ENCODE assay signal across 16 cellular contexts in genomic region chr11:60477035-60477445, GRCh38. TPM values are rescaled to one million over a fixed set of nuclear protein-coding genes. Genes with fewer than 3 reads are reported as not detected.
DNase-seq lines count a peak whose midpoint lies in the region; ATAC-seq and TF ChIP-seq lines count a peak whose summit lies in the region.
"Had no signal": no experiment of that assay in that cellular context is flagged by ENCODE, and none has a peak within 500 bp of the region (broad histone marks: within the 10 kb centered on the region; RNA-seq: fewer than 3 reads in every experiment).

No MANE protein-coding gene starts in this region.

- no peaks in the 10 kb centered on the region for H3K27me3 ChIP-seq in MM.1S (replicated peaks; ENCODE audit: insufficient read depth, low read length)
- H3K27me3 ChIP-seq in Caco-2 (replicated peaks; ENCODE audit: control insufficient read depth, insufficient read depth, low read length) = no peaks in the 10 kb centered on the region

- peak; percentile 69 for DNase-seq in MM.1S
- DNase-seq in medulla oblongata (ENCODE audit: extremely low spot score) = peak; percentile 23
- DNase-seq in ecto neural progenitor cell (ENCODE audit: low spot score) = no peak
- no peak for DNase-seq in GM19240 (ENCODE audit: insufficient read length, low spot score)
- DNase-seq in Caco-2 = no peak
- no peak for DNase-seq in NCI-H1417 (lab: John Stamatoyannopoulos, UW)
- DNase-seq: activated CD8-positive, alpha-beta T cell treated with anti-CD3 and anti-CD28 coated beads for 36 hours; activated naive CD4-positive, alpha-beta T cell treated with anti-CD3 and anti-CD28 coated beads, Interleukin-2, amount 50 U/mL, for 16 hours; CD4-positive, CD25-positive, alpha-beta regulatory T cell; NCI-H2029; PC-3; stimulated activated CD4-positive, alpha-beta T cell treated with anti-CD3 and anti-CD28 coated beads, Interleukin-2, amount 100 ng/mL, for 48 hours had no signal

- TF ChIP-seq CTCF in MM.1S (IDR thresholded peaks at IDR 0.05; ENCODE audit: low read length) (no peak), Caco-2 (IDR thresholded peaks at IDR 0.05; ENCODE audit: insufficient read depth in 1 of 2, low read depth in 1 of 2, low read length in 1 of 2, severe bottlenecking in 1 of 2, unreplicated experiment in 1 of 2) (no peak)

- H3K4me2 ChIP-seq in MM.1S (ENCODE audit: low read depth, low read length) = peak overlapping the region; percentile 40

- no TSS peak for BruUV-seq in Caco-2 (replicated peaks; lab: Mats Ljungman, UMichigan)

- H2AFZ ChIP-seq in MM.1S (ENCODE audit: low read length) = no peak overlapping the region

- intact Hi-C loops in Caco-2 (cut with micrococcal nuclease; ENCODE audit: unreplicated experiment) = no loop called here

- H3K9me3 Mint-ChIP-seq in Caco-2 (ENCODE audit: unreplicated experiment) = no peaks in the 10 kb centered on the region
- H3K9me3 Mint-ChIP-seq: activated CD8-positive, alpha-beta T cell treated with anti-CD3 and anti-CD28 coated beads for 36 hours had no signal

- no peak overlapping the region for H3K27ac Mint-ChIP-seq in Caco-2 (ENCODE audit: unreplicated experiment)
- H3K27ac Mint-ChIP-seq: activated CD8-positive, alpha-beta T cell treated with anti-CD3 and anti-CD28 coated beads for 36 hours; CD4-positive, CD25-positive, alpha-beta regulatory T cell had no signal

- no peaks in the 10 kb centered on the region for H3K4me1 Mint-ChIP-seq in Caco-2 (ENCODE audit: low read depth, unreplicated experiment)
- H3K4me1 Mint-ChIP-seq: CD4-positive, CD25-positive, alpha-beta regulatory T cell had no signal

- H3K36me3 Mint-ChIP-seq in Caco-2 (ENCODE audit: insufficient read depth, unreplicated experiment) = no peaks in the 10 kb centered on the region
- H3K36me3 Mint-ChIP-seq: CD4-positive, CD25-positive, alpha-beta regulatory T cell had no signal

- H3K9me3 ChIP-seq in MM.1S (replicated peaks; ENCODE audit: insufficient read depth, low read length) = no peaks in the 10 kb centered on the region
- peaks cover 2% of the 10 kb centered on the region; the same call in 1 of the 2 replicates for H3K9me3 ChIP-seq in Caco-2

- H3K4me1 ChIP-seq in MM.1S (ENCODE audit: low read length) = peaks cover 23% of the 10 kb centered on the region
- H3K4me1 ChIP-seq in Caco-2 = no peaks in the 10 kb centered on the region

- H3K4me3 ChIP-seq in MM.1S (ENCODE audit: low read length) = peak overlapping the region; percentile 7; the same call in 1 of the 2 replicates
- H3K4me3 ChIP-seq in Caco-2 (ENCODE audit: low read depth, low read length) = no peak overlapping the region

- POLR2A ChIA-PET in Caco-2 (lab: Charles Lee) = no interaction called here

- H3K36me3 ChIP-seq in MM.1S (replicated peaks; ENCODE audit: insufficient read depth, low read length) (no peaks in the 10 kb centered on the region), Caco-2 (ENCODE audit: control insufficient read depth, insufficient read depth, low read length) (no peaks in the 10 kb centered on the region)

- CTCF ChIA-PET in Caco-2 (lab: Charles Lee) = no interaction called here

- no peaks in the 10 kb centered on the region for H3K79me2 ChIP-seq in MM.1S (ENCODE audit: low read length)

- ATAC-seq in GM18508 (IDR thresholded peaks at IDR 0.05; ENCODE audit: insufficient read depth, unreplicated experiment) = peak; percentile 75
- ATAC-seq in GM21723 (IDR thresholded peaks at IDR 0.05; ENCODE audit: unreplicated experiment) = peak; percentile 62
- ATAC-seq: activated CD8-positive, alpha-beta T cell treated with anti-CD3 and anti-CD28 coated beads for 36 hours; PC-3 had no signal

- peak overlapping the region; percentile 69 for H3K27ac ChIP-seq in MM.1S (ENCODE audit: low read length)

- H3K27me3 Mint-ChIP-seq in Caco-2 (ENCODE audit: insufficient read depth, unreplicated experiment) = peaks cover 17% of the 10 kb centered on the region

- no peak overlapping the region for H3K9ac ChIP-seq in MM.1S (ENCODE audit: low read length)

- H3K4me3 Mint-ChIP-seq in Caco-2 (ENCODE audit: unreplicated experiment) = no peak overlapping the region
- H3K4me3 Mint-ChIP-seq: activated CD8-positive, alpha-beta T cell treated with anti-CD3 and anti-CD28 coated beads for 36 hours; CD4-positive, CD25-positive, alpha-beta regulatory T cell had no signal

- H3K9me2 ChIP-seq in MM.1S (replicated peaks; ENCODE audit: insufficient read depth, low read length) = no peaks in the 10 kb centered on the region

- H4K20me1 ChIP-seq in MM.1S (ENCODE audit: insufficient read depth, low read length) = no peaks in the 10 kb centered on the region

- H3F3A ChIP-seq in MM.1S (ENCODE audit: insufficient read depth, low read length) = peaks cover 10% of the 10 kb centered on the region

RNA-seq across cellular contexts. Expression of gene MS4A12, which starts 15.5 kb away (rescaled TPM):
- not detected in 2 replicates for total RNA-seq in Caco-2 (2022)
- total RNA-seq: activated CD8-positive, alpha-beta T cell treated with anti-CD3 and anti-CD28 coated beads for 36 hours; CD4-positive, CD25-positive, alpha-beta regulatory T cell; fibroblast of lung; PC-3; T-helper 2 cell treated with Interferon-gamma antibody and Interleukin-4, amounts not matched to agents 100 ng/mL and 5 ng/mL, for 36 hours had no signal

RNA-seq across cellular contexts. Expression of gene MS4A1, which starts 21.4 kb away (rescaled TPM):
- total RNA-seq in Caco-2 (2022) = not detected in 2 replicates
- total RNA-seq: fibroblast of lung, PC-3 had no signal

RNA-seq across cellular contexts. Expression of gene MS4A13, which starts 38.2 kb away (rescaled TPM):
- not detected in 2 replicates for total RNA-seq in Caco-2 (2022)
- total RNA-seq: activated CD8-positive, alpha-beta T cell treated with anti-CD3 and anti-CD28 coated beads for 36 hours; CD4-positive, CD25-positive, alpha-beta regulatory T cell; fibroblast of lung; PC-3; T-helper 2 cell treated with Interferon-gamma antibody and Interleukin-4, amounts not matched to agents 100 ng/mL and 5 ng/mL, for 36 hours had no signal

RNA-seq across cellular contexts. Expression of gene MS4A5, which starts 47.7 kb away (rescaled TPM):
- not detected in 2 replicates for total RNA-seq in Caco-2 (2022)
- total RNA-seq: activated CD8-positive, alpha-beta T cell treated with anti-CD3 and anti-CD28 coated beads for 36 hours; CD4-positive, CD25-positive, alpha-beta regulatory T cell; fibroblast of lung; PC-3; T-helper 2 cell treated with Interferon-gamma antibody and Interleukin-4, amounts not matched to agents 100 ng/mL and 5 ng/mL, for 36 hours had no signal

Comparison
In these comparisons a context has a peak if more than half of its experiments do, and no peak if none do; other contexts are left out.
1. DNase-seq: peak in MM.1S (single experiment) and medulla oblongata (single experiment); none in ecto neural progenitor cell (single experiment), GM19240 (single experiment), Caco-2 (0 of 2) and NCI-H1417 (0 of 3).